Comparison of ENCODE assay signal across 1 cellular context in the genomic region with DNA sequence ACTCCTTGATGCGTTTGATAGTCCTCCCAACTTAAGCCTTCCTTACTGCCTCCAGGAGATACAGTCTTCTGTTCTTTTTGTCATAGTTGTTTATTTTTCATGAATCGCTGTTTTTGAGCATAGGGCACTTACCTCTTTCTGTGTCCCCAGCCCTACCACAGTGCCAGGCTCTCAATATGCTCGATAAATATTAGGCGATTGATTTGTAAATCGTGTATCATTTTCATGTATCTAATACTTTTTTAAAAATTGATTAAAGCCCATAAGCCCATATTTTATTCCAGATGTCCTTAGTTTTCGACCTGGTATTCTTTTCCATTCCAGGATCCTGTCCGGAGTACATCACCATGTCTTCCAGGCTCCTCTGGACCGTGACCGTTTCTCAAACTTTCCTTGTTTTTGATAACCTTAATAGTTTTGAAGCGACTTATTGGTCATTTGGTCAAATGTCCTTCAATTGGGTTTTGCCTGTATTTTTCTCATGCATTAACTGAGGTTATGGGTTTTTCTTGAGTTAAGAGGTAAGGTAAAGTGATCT.
TF ChIP-seq lines count a peak whose summit lies in the region.

No MANE protein-coding gene starts in this region.

TF ChIP-seq in GM12878, 131 proteins besides CTCF, POLR2A, EP300 and RAD21:
- TF ChIP-seq ZBTB40 (IDR thresholded peaks at IDR 0.05; ENCODE audit: borderline replicate concordance) (no peak), CBX5 (IDR thresholded peaks at IDR 0.05; ENCODE audit: low read depth) (peak; percentile 65; the same call in 1 of the 2 replicates)
